In genomic region chr20:12305555-12305954, GRCh38 we compare ENCODE assay signal across 27 cellular contexts.
DNase-seq lines count a peak whose midpoint lies in the region; TF ChIP-seq lines count a peak whose summit lies in the region.
"Had no signal": no experiment of that assay in that cellular context is flagged by ENCODE, and none has a peak within 500 bp of the region (broad histone marks: within the 10 kb centered on the region; RNA-seq: fewer than 3 reads in every experiment).

No MANE protein-coding gene starts in this region.

- H3K9ac ChIP-seq in trophoblast cell (ENCODE audit: low read length), result no peak overlapping the region
- H3K9ac ChIP-seq: GM23248, SK-N-SH had no signal

- BruUV-seq in A673 (replicated peaks; lab: Mats Ljungman, UMichigan), result no TSS peak

- no peak overlapping the region for H4K12ac ChIP-seq in trophoblast cell (ENCODE audit: low read depth, low read length)

- POLR2A ChIA-PET in A673 (lab: Charles Lee; ENCODE audit: low non-redundant PET), result no interaction called here

- H3K36me3 Mint-ChIP-seq in progenitor cell of endocrine pancreas (ENCODE audit: insufficient read depth), result peaks cover 17% of the 10 kb centered on the region
- H3K36me3 Mint-ChIP-seq: immature natural killer cell, natural killer cell had no signal

- peak; percentile 1 for DNase-seq in A673 (ENCODE audit: low spot score)
- DNase-seq in NCI-H2227 (lab: John Stamatoyannopoulos, UW; ENCODE audit: unreplicated experiment), result peak; percentile 9
- peak; percentile 0 for DNase-seq in fibroblast of the aortic adventitia (ENCODE audit: low read depth)
- DNase-seq in progenitor cell of endocrine pancreas (ENCODE audit: low spot score, unreplicated experiment), result no peak
- DNase-seq in trophoblast cell, result no peak
- no peak for DNase-seq in GM19238 (ENCODE audit: insufficient read length, low spot score)
- DNase-seq in activated naive CD4-positive, alpha-beta T cell treated with Interleukin-2 at 50 U/mL for 16 hours, result no peak
- DNase-seq: activated CD8-positive, alpha-beta T cell treated with anti-CD3 and anti-CD28 coated beads, Interleukin-2, amount 10 ng/mL, durations not matched to agents 7 days and 5 days; activated effector memory CD4-positive, alpha-beta T cell treated with Interleukin-2 at 50 U/mL for 16 hours; activated naive CD8-positive, alpha-beta T cell treated with anti-CD3 and anti-CD28 coated beads, Interleukin-2, amount 50 U/mL, for 24 hours; activated T-cell treated with anti-CD3 and anti-CD28 coated beads for 4 hours; brain microvascular endothelial cell; effector memory CD4-positive, alpha-beta T cell; foreskin melanocyte; GM23248; HFFc6; immature natural killer cell; natural killer cell; NCI-H1105 treated with DMSO at 0.1 percent for 48 hours; NCI-H748 treated with DMSO at 0.1 percent for 48 hours; ovary; sigmoid colon; SK-N-SH; T-helper 2 cell had no signal

- H3K18ac ChIP-seq in trophoblast cell (ENCODE audit: low read length), result no peak overlapping the region

- H3K9me3 ChIP-seq in A673 (ENCODE audit: low read depth, low read length, poor library complexity, severe bottlenecking) (no peaks in the 10 kb centered on the region), trophoblast cell (ENCODE audit: insufficient read depth, low read depth, low read length) (peaks cover 2% of the 10 kb centered on the region)
- H3K9me3 ChIP-seq: ovary, SK-N-SH had no signal

- intact Hi-C loops in A673 (cut with micrococcal nuclease; ENCODE audit: unreplicated experiment), result no loop called here

- H3K4me2 ChIP-seq in trophoblast cell (ENCODE audit: low read length), result no peak overlapping the region
- H3K4me2 ChIP-seq: hepatocyte, SK-N-SH had no signal

- H3K79me1 ChIP-seq in trophoblast cell (ENCODE audit: low read length), result no peaks in the 10 kb centered on the region

- no peaks in the 10 kb centered on the region for H3K36me3 ChIP-seq in A673 (ENCODE audit: insufficient read depth, low read length, poor library complexity, severe bottlenecking)
- no peaks in the 10 kb centered on the region for H3K36me3 ChIP-seq in trophoblast cell (ENCODE audit: control insufficient read depth in 1 of 2, insufficient read depth in 2 of 2, low read length in 2 of 2)
- H3K36me3 ChIP-seq: brain microvascular endothelial cell, ovary, sigmoid colon had no signal

- no peaks in the 10 kb centered on the region for H3K4me1 ChIP-seq in A673 (ENCODE audit: insufficient read depth, low read length, poor library complexity, severe bottlenecking)
- no peaks in the 10 kb centered on the region for H3K4me1 ChIP-seq in trophoblast cell (ENCODE audit: control insufficient read depth in 1 of 2, insufficient read depth in 2 of 2, low read length in 2 of 2)

- no peak for TF ChIP-seq CTCF in A673 (conservative IDR thresholded peaks at IDR 0.05; ENCODE audit: low read depth, low read length)
- no peak for TF ChIP-seq CTCF in fibroblast of the aortic adventitia (IDR thresholded peaks at IDR 0.05; ENCODE audit: insufficient read depth, low read length)
- TF ChIP-seq CTCF in progenitor cell of endocrine pancreas (IDR thresholded peaks at IDR 0.05; ENCODE audit: unreplicated experiment), result no peak

- no peak overlapping the region for H3K23ac ChIP-seq in trophoblast cell (ENCODE audit: low read length)

- no peak overlapping the region for H4K91ac ChIP-seq in trophoblast cell (ENCODE audit: low read depth, low read length)

- H3K79me2 ChIP-seq in trophoblast cell (ENCODE audit: control insufficient read depth, insufficient read depth, low read length, poor library complexity), result no peaks in the 10 kb centered on the region
- H3K79me2 ChIP-seq: hepatocyte had no signal

- H2AFZ ChIP-seq in trophoblast cell (ENCODE audit: insufficient read depth, low read length, poor library complexity), result no peak overlapping the region
- H2AFZ ChIP-seq: GM23248, hepatocyte had no signal

- H3K4ac ChIP-seq in trophoblast cell (ENCODE audit: low read depth, low read length), result no peak overlapping the region

- no peak overlapping the region for H3K14ac ChIP-seq in trophoblast cell (ENCODE audit: low read length)

- CTCF ChIA-PET in A673 (lab: Charles Lee), result no interaction called here

- peaks cover 18% of the 10 kb centered on the region for H3K9me3 Mint-ChIP-seq in progenitor cell of endocrine pancreas (ENCODE audit: low read depth)

- H3K4me3 ChIP-seq in A673 (ENCODE audit: low read depth, low read length, poor library complexity, severe bottlenecking), result no peak overlapping the region
- no peak overlapping the region for H3K4me3 ChIP-seq in fibroblast of the aortic adventitia (ENCODE audit: low read depth, low read length)
- no peak overlapping the region for H3K4me3 ChIP-seq in trophoblast cell (ENCODE audit: low read depth, low read length)
- H3K4me3 ChIP-seq: GM23248, hepatocyte, K562, ovary, sigmoid colon had no signal

- H3K4me3 Mint-ChIP-seq in progenitor cell of endocrine pancreas (ENCODE audit: low read depth), result no peak overlapping the region
- H3K4me3 Mint-ChIP-seq: activated CD8-positive, alpha-beta T cell treated with anti-CD3 and anti-CD28 coated beads, Interleukin-2, amount 10 ng/mL, durations not matched to agents 7 days and 5 days; activated naive CD8-positive, alpha-beta T cell treated with anti-CD3 and anti-CD28 coated beads, Interleukin-2, amount 50 U/mL, for 24 hours; HFFc6; immature natural killer cell; natural killer cell; stimulated activated naive CD8-positive, alpha-beta T cell treated with anti-CD3 and anti-CD28 coated beads, Interleukin-15, Interleukin-2, amounts not matched to agents 100 ng/mL and 50 ng/mL, for 24 hours had no signal

- no peaks in the 10 kb centered on the region for H3K27me3 Mint-ChIP-seq in progenitor cell of endocrine pancreas
- H3K27me3 Mint-ChIP-seq: activated naive CD8-positive, alpha-beta T cell treated with anti-CD3 and anti-CD28 coated beads, Interleukin-2, amount 50 U/mL, for 24 hours; stimulated activated naive CD8-positive, alpha-beta T cell treated with anti-CD3 and anti-CD28 coated beads, Interleukin-15, Interleukin-2, amounts not matched to agents 100 ng/mL and 50 ng/mL, for 24 hours had no signal

- peak overlapping the region; percentile 11 for H3K27ac Mint-ChIP-seq in progenitor cell of endocrine pancreas
- H3K27ac Mint-ChIP-seq: activated CD8-positive, alpha-beta T cell treated with anti-CD3 and anti-CD28 coated beads, Interleukin-2, amount 10 ng/mL, durations not matched to agents 7 days and 5 days; activated naive CD8-positive, alpha-beta T cell treated with anti-CD3 and anti-CD28 coated beads, Interleukin-2, amount 50 U/mL, for 24 hours; HFFc6; immature natural killer cell; natural killer cell; stimulated activated naive CD8-positive, alpha-beta T cell treated with anti-CD3 and anti-CD28 coated beads, Interleukin-15, Interleukin-2, amounts not matched to agents 100 ng/mL and 50 ng/mL, for 24 hours had no signal

- H3K27me3 ChIP-seq in A673 (replicated peaks; ENCODE audit: insufficient read depth, low read depth, low read length, poor library complexity) (no peaks in the 10 kb centered on the region), trophoblast cell (ENCODE audit: insufficient read depth, low read length) (no peaks in the 10 kb centered on the region)
- H3K27me3 ChIP-seq: brain microvascular endothelial cell, hepatocyte, ovary, sigmoid colon had no signal

- H2BK120ac ChIP-seq in trophoblast cell (ENCODE audit: insufficient read depth, low read length, poor library complexity), result no peak overlapping the region

- peaks cover 12% of the 10 kb centered on the region for H3K4me1 Mint-ChIP-seq in progenitor cell of endocrine pancreas (ENCODE audit: low read depth)
- H3K4me1 Mint-ChIP-seq: activated naive CD8-positive, alpha-beta T cell treated with anti-CD3 and anti-CD28 coated beads, Interleukin-2, amount 50 U/mL, for 24 hours; immature natural killer cell; natural killer cell had no signal

- WGBS in trophoblast cell (ENCODE audit: extremely low coverage, insufficient coverage, insufficient read length), result no CpG with 5 or more reads among the region's 4 CpGs

- no peak overlapping the region for H2BK12ac ChIP-seq in trophoblast cell (ENCODE audit: low read length)

- H2AK5ac ChIP-seq in trophoblast cell (ENCODE audit: low read length), result no peak overlapping the region

- H4K8ac ChIP-seq in trophoblast cell (ENCODE audit: low read depth, low read length), result no peak overlapping the region

- no peak overlapping the region for H3K27ac ChIP-seq in A673 (ENCODE audit: low read depth, low read length, poor library complexity, severe bottlenecking)
- no peak overlapping the region for H3K27ac ChIP-seq in trophoblast cell (ENCODE audit: low read depth, low read length)
- H3K27ac ChIP-seq: brain microvascular endothelial cell, GM23248, hepatocyte, ovary had no signal

- H2BK5ac ChIP-seq in trophoblast cell (ENCODE audit: low read depth, low read length, poor library complexity), result no peak overlapping the region

Comparison
In these comparisons a context has a peak if more than half of its experiments do, and no peak if none do; other contexts are left out.
1. DNase-seq: peak in A673 (single experiment), NCI-H2227 (single experiment) and fibroblast of the aortic adventitia (single experiment); none in progenitor cell of endocrine pancreas (single experiment), trophoblast cell (0 of 2), GM19238 (single experiment) and activated naive CD4-positive, alpha-beta T cell treated with Interleukin-2 at 50 U/mL for 16 hours (single experiment).